ENCODE assay signal across 8 cellular contexts in genomic region chr2:20049631-20050030, GRCh38. TPM values are rescaled to one million over a fixed set of nuclear protein-coding genes. Genes with fewer than 3 reads are reported as not detected.
A peak's percentile ranks its signal among the peaks of the same experiment; 100 is the strongest.
DNase-seq lines count a peak whose midpoint lies in the region; ATAC-seq and TF ChIP-seq lines count a peak whose summit lies in the region.

No MANE protein-coding gene starts in this region.

- no peak for TF ChIP-seq POLR2A in vagina (IDR thresholded peaks at IDR 0.05)

- H3K27ac ChIP-seq in heart right ventricle (peak overlapping the region in 9 of 10 donors; percentile 87 to 99 (median 98)), ascending aorta (peak overlapping the region; percentile 96), left lung (peak overlapping the region; percentile 98 to 99), vagina (peak overlapping the region; percentile 97)

- 1 to 4% methylated on average over 3 of the region's 3 CpGs for WGBS in heart right ventricle, 2 donors

- CTCF ChIA-PET in activated CD4-positive, alpha-beta memory T cell treated with anti-CD3 and anti-CD28 coated beads for 36 hours (lab: Charles Lee), result no interaction called here

- no peak overlapping the region for H3K27ac Mint-ChIP-seq in activated CD4-positive, alpha-beta memory T cell treated with anti-CD3 and anti-CD28 coated beads for 36 hours

- no peak for DNase-seq in heart right ventricle
- DNase-seq in Right ventricle myocardium superior, result no peak
- no peak for DNase-seq in ascending aorta (ENCODE audit: low spot score in 2 of 2)
- no peak for DNase-seq in left lung
- DNase-seq in vagina (ENCODE audit: extremely low spot score in 2 of 2), result no peak
- DNase-seq in activated CD4-positive, alpha-beta memory T cell treated with anti-CD3 and anti-CD28 coated beads for 36 hours, result no peak
- DNase-seq in GM03348 (ENCODE audit: low spot score), result no peak

- TF ChIP-seq CTCF in heart right ventricle (IDR thresholded peaks at IDR 0.05) (no peak), ascending aorta (IDR thresholded peaks at IDR 0.05) (no peak), left lung (IDR thresholded peaks at IDR 0.05) (no peak), vagina (IDR thresholded peaks at IDR 0.05) (no peak)

- no peak overlapping the region for H3K4me3 Mint-ChIP-seq in activated CD4-positive, alpha-beta memory T cell treated with anti-CD3 and anti-CD28 coated beads for 36 hours

- H3K4me1 Mint-ChIP-seq in activated CD4-positive, alpha-beta memory T cell treated with anti-CD3 and anti-CD28 coated beads for 36 hours (ENCODE audit: low read depth), result peaks cover 28% of the 10 kb centered on the region

- H3K4me3 ChIP-seq in heart right ventricle, result peak overlapping the region; percentile 48 to 91 (median 69)
- peak overlapping the region; percentile 73 to 81 for H3K4me3 ChIP-seq in ascending aorta
- H3K4me3 ChIP-seq in left lung, result peak overlapping the region; percentile 61 to 76
- peak overlapping the region; percentile 74 to 89 for H3K4me3 ChIP-seq in vagina

- ATAC-seq in heart right ventricle, result no peak
- ATAC-seq in Right ventricle myocardium superior (ENCODE audit: poor library complexity), result no peak
- ATAC-seq in left lung, result no peak
- ATAC-seq in HG03159 (IDR thresholded peaks at IDR 0.05; ENCODE audit: unreplicated experiment), result no peak

- no peaks in the 10 kb centered on the region for H3K27me3 ChIP-seq in heart right ventricle
- no peaks in the 10 kb centered on the region for H3K27me3 ChIP-seq in ascending aorta
- H3K27me3 ChIP-seq in left lung, result no peaks in the 10 kb centered on the region
- H3K27me3 ChIP-seq in vagina, result no peaks in the 10 kb centered on the region

- no peaks in the 10 kb centered on the region for H3K36me3 Mint-ChIP-seq in activated CD4-positive, alpha-beta memory T cell treated with anti-CD3 and anti-CD28 coated beads for 36 hours

- intact Hi-C loops in heart right ventricle (cut with DNase I), result loop anchor here in 3 of 10 donors (5.0 kb wide), 3 partner anchors 32 to 147 kb away; partner anchors contain the start of gene TTC32 (in 1 of the 3)
- intact Hi-C loops in Right ventricle myocardium superior (cut with DNase I), result no loop called here
- intact Hi-C loops in ascending aorta (cut with DNase I), result loop anchor here (2.0 to 10.0 kb wide), 6 partner anchors 37 to 695 kb away; partner anchors contain the start of genes MATN3, OSR1 and TTC32
- intact Hi-C loops in left lung (cut with DNase I), result no loop called here
- intact Hi-C loops in vagina (cut with DNase I), result no loop called here
- intact Hi-C loops in activated CD4-positive, alpha-beta memory T cell treated with anti-CD3 and anti-CD28 coated beads for 36 hours (cut with micrococcal nuclease), result loop anchor here (1.0 to 2.0 kb wide), 3 partner anchors 34 to 773 kb away; partner anchors contain the start of gene LDAH

- peaks cover 0 to 62% (median 48%) of the 10 kb centered on the region in 9 donors for H3K4me1 ChIP-seq in heart right ventricle
- peaks cover 0 to 29% of the 10 kb centered on the region in 2 donors for H3K4me1 ChIP-seq in ascending aorta
- H3K4me1 ChIP-seq in left lung, result peaks cover 17 to 60% of the 10 kb centered on the region in 2 donors
- H3K4me1 ChIP-seq in vagina, result peaks cover 51% of the 10 kb centered on the region

- H3K9me3 ChIP-seq in heart right ventricle (no peaks in the 10 kb centered on the region), ascending aorta (no peaks in the 10 kb centered on the region), left lung (no peaks in the 10 kb centered on the region), vagina (no peaks in the 10 kb centered on the region)

- no peaks in the 10 kb centered on the region for H3K27me3 Mint-ChIP-seq in activated CD4-positive, alpha-beta memory T cell treated with anti-CD3 and anti-CD28 coated beads for 36 hours

- POLR2A ChIA-PET in activated CD4-positive, alpha-beta memory T cell treated with anti-CD3 and anti-CD28 coated beads for 36 hours (lab: Charles Lee), result no interaction called here

- peaks cover 0 to 3% (median 0%) of the 10 kb centered on the region in 9 donors for H3K36me3 ChIP-seq in heart right ventricle
- H3K36me3 ChIP-seq in ascending aorta, result no peaks in the 10 kb centered on the region
- H3K36me3 ChIP-seq in left lung, result no peaks in the 10 kb centered on the region
- H3K36me3 ChIP-seq in vagina, result no peaks in the 10 kb centered on the region

- H3K9me3 Mint-ChIP-seq in activated CD4-positive, alpha-beta memory T cell treated with anti-CD3 and anti-CD28 coated beads for 36 hours, result no peaks in the 10 kb centered on the region

RNA-seq across cellular contexts. Expression of gene LAPTM4A, which starts 1.8 kb away (rescaled TPM):
- total RNA-seq in heart right ventricle, result 100 to 1,000 TPM; 138 to 325 (median 183) TPM
- 100 to 1,000 TPM in 1 of 2 donors, 10 to 100 TPM in 1; 83.3 to 208 TPM for polyA plus RNA-seq in heart right ventricle
- total RNA-seq in Right ventricle myocardium superior, result 217 TPM
- total RNA-seq in ascending aorta, result 95.6 TPM
- 100 to 1,000 TPM; 220 to 300 TPM for total RNA-seq in left lung
- 172 TPM for total RNA-seq in vagina
- 10 to 100 TPM; 26.7 to 29.0 TPM for total RNA-seq in activated CD4-positive, alpha-beta memory T cell treated with anti-CD3 and anti-CD28 coated beads for 36 hours

RNA-seq across cellular contexts. Expression of gene MATN3, which starts 37.2 kb away (rescaled TPM):
- under 1 TPM in 5 of 10 donors, not detected in 5; 0.09 to 0.36 (median 0.20) TPM for total RNA-seq in heart right ventricle
- under 1 TPM; 0.35 to 0.37 TPM for polyA plus RNA-seq in heart right ventricle
- 0.16 TPM for total RNA-seq in Right ventricle myocardium superior
- total RNA-seq in ascending aorta, result 0.64 TPM
- 1 to 10 TPM; 3.7 to 9.1 TPM for total RNA-seq in left lung
- 3.9 TPM for total RNA-seq in vagina
- total RNA-seq in activated CD4-positive, alpha-beta memory T cell treated with anti-CD3 and anti-CD28 coated beads for 36 hours, result not detected

RNA-seq across cellular contexts. Expression of gene WDR35, which starts 59.7 kb away (rescaled TPM):
- total RNA-seq in heart right ventricle, result 1 to 10 TPM; 4.5 to 8.3 (median 6.0) TPM
- polyA plus RNA-seq in heart right ventricle, result 1 to 10 TPM; 2.3 to 2.5 TPM
- total RNA-seq in Right ventricle myocardium superior, result 4.2 TPM
- 2.1 TPM for total RNA-seq in ascending aorta
- 1 to 10 TPM; 8.0 to 8.1 TPM for total RNA-seq in left lung
- total RNA-seq in vagina, result 8.3 TPM
- 1 to 10 TPM; 6.0 to 7.1 TPM for total RNA-seq in activated CD4-positive, alpha-beta memory T cell treated with anti-CD3 and anti-CD28 coated beads for 36 hours

Comparison
In these comparisons a context has a peak if more than half of its experiments do, and no peak if none do; other contexts are left out.
1. intact Hi-C loops: an anchor here in ascending aorta (2.0 to 10.0 kb wide) and activated CD4-positive, alpha-beta memory T cell treated with anti-CD3 and anti-CD28 coated beads for 36 hours (1.0 to 2.0 kb wide); none called in Right ventricle myocardium superior, left lung and vagina.